13 cellular contexts compared by ENCODE assay signal in genomic region chr22:32407332-32407731, GRCh38. TPM values are rescaled to one million over a fixed set of nuclear protein-coding genes. Genes with fewer than 3 reads are reported as not detected.
DNase-seq lines count a peak whose midpoint lies in the region; ATAC-seq, FAIRE-seq and TF ChIP-seq lines count a peak whose summit lies in the region.
"Had no signal": no experiment of that assay in that cellular context is flagged by ENCODE, and none has a peak within 500 bp of the region (broad histone marks: within the 10 kb centered on the region; RNA-seq: fewer than 3 reads in every experiment).

No MANE protein-coding gene starts in this region.

- RAD21 ChIA-PET in GM12878 (lab: Charles Lee; ENCODE audit: unreplicated experiment) = no interaction called here

- POLR2A ChIA-PET in GM12878 (lab: Charles Lee) = no interaction called here

- H3K9me3 Mint-ChIP-seq in nephron progenitor cell = no peaks in the 10 kb centered on the region
- H3K9me3 Mint-ChIP-seq: CD4-positive, alpha-beta memory T cell had no signal

- peak; percentile 61 for DNase-seq in GM12865 (ENCODE audit: low read depth)
- DNase-seq in MM.1S = peak; percentile 84
- DNase-seq in GM12878 (ENCODE audit: low read depth, low spot score) = peak; percentile 53
- DNase-seq in nephron progenitor cell = no peak
- no peak for DNase-seq in activated gamma-delta T cell treated with Interleukin-2 at 50 U/mL for 16 hours
- DNase-seq: CD4-positive, alpha-beta memory T cell; mammary epithelial cell had no signal

- no peak overlapping the region for H3K27ac Mint-ChIP-seq in nephron progenitor cell

- H3K4me2 ChIP-seq in MM.1S (ENCODE audit: low read depth, low read length) (peak overlapping the region; percentile 74), GM12878 (ENCODE audit: control insufficient read depth, insufficient read depth) (peak overlapping the region; percentile 65)
- H3K4me2 ChIP-seq: hepatocyte had no signal

- H3K36me3 ChIP-seq in MM.1S (replicated peaks; ENCODE audit: insufficient read depth, low read length) = peaks cover 22% of the 10 kb centered on the region
- peaks cover 4 to 14% of the 10 kb centered on the region in 2 experiments; a peak in 3 of 4 replicates for H3K36me3 ChIP-seq in GM12878 (ENCODE audit: control insufficient read depth in 2 of 2, insufficient read depth in 2 of 2, low read length in 1 of 2)

- peaks cover 3% of the 10 kb centered on the region for H3K27me3 Mint-ChIP-seq in nephron progenitor cell (ENCODE audit: low read depth, poor library complexity)
- H3K27me3 Mint-ChIP-seq: CD4-positive, alpha-beta memory T cell had no signal

- no peak for TF ChIP-seq POLR2A in GM12878 (IDR thresholded peaks at IDR 0.05; ENCODE audit: low read depth, low read length)

- H3K4me1 ChIP-seq in MM.1S (ENCODE audit: low read length) (peaks cover 38% of the 10 kb centered on the region), GM12878 (ENCODE audit: control insufficient read depth, insufficient read depth, low read length) (peaks cover 14% of the 10 kb centered on the region; the same call in 1 of the 2 replicates)

- ATAC-seq in GM21390 (IDR thresholded peaks at IDR 0.05; ENCODE audit: unreplicated experiment) = peak; percentile 52
- peak; percentile 73 for ATAC-seq in GM12878
- ATAC-seq in HG03432 (IDR thresholded peaks at IDR 0.05; ENCODE audit: unreplicated experiment) = no peak
- no peak for ATAC-seq in HG03097 (IDR thresholded peaks at IDR 0.05; ENCODE audit: low FRiP score, unreplicated experiment)

- CTCF ChIA-PET in GM12878 (lab: Yijun Ruan, JAX) = no interaction called here

- H2AFZ ChIP-seq in MM.1S (ENCODE audit: low read length) (no peak overlapping the region), GM12878 (ENCODE audit: control insufficient read depth, low read depth, low read length) (no peak overlapping the region)
- H2AFZ ChIP-seq: hepatocyte had no signal

- no peaks in the 10 kb centered on the region for H3K9me2 ChIP-seq in MM.1S (replicated peaks; ENCODE audit: insufficient read depth, low read length)

- H3K4me3 ChIP-seq in GM12865 (ENCODE audit: low read depth, low read length) (no peak overlapping the region), MM.1S (ENCODE audit: low read length) (peak overlapping the region; percentile 3; the same call in 1 of the 2 replicates), GM12878 (no peak overlapping the region)
- H3K4me3 ChIP-seq: hepatocyte had no signal

- peaks cover 76% of the 10 kb centered on the region for H3K79me2 ChIP-seq in MM.1S (ENCODE audit: low read length)
- H3K79me2 ChIP-seq in GM12878 (ENCODE audit: control insufficient read depth, insufficient read depth, low read length) = peaks cover 29% of the 10 kb centered on the region

- H3K27me3 ChIP-seq in MM.1S (replicated peaks; ENCODE audit: insufficient read depth, low read length) (no peaks in the 10 kb centered on the region), GM12878 (replicated peaks in 1 of 2; ENCODE audit: control insufficient read depth in 2 of 2, insufficient read depth in 2 of 2, low read length in 1 of 2) (no peaks in the 10 kb centered on the region)
- H3K27me3 ChIP-seq: hepatocyte had no signal

- SMC1A ChIA-PET in GM12878 (lab: Charles Lee; ENCODE audit: uncharacterized antibody, unreplicated experiment) = no interaction called here

- no peaks in the 10 kb centered on the region for H4K20me1 ChIP-seq in MM.1S (ENCODE audit: insufficient read depth, low read length)
- H4K20me1 ChIP-seq in GM12878 (ENCODE audit: control insufficient read depth, insufficient read depth) = no peaks in the 10 kb centered on the region

- WGBS in GM12878 (ENCODE audit: insufficient coverage, insufficient replicate concordance, low lambda C conversion rate, missing lambda C conversion rate) = 2% methylated on average over 3 of the region's 3 CpGs

- intact Hi-C loops in GM12878 (cut with micrococcal nuclease; ENCODE audit: unreplicated experiment) = no loop called here

- H3K27ac ChIP-seq in MM.1S (ENCODE audit: low read length) = peak overlapping the region; percentile 88
- H3K27ac ChIP-seq in GM12878 (ENCODE audit: control insufficient read depth, insufficient read depth) = peak overlapping the region; percentile 76
- H3K27ac ChIP-seq: hepatocyte had no signal

- H3K9ac ChIP-seq in MM.1S (ENCODE audit: low read length) (no peak overlapping the region), GM12878 (ENCODE audit: control insufficient read depth, insufficient read depth, low read length) (no peak overlapping the region)

- FAIRE-seq in GM12878 (lab: Jason Lieb, UNC) = peak; percentile 89

- H3K36me3 Mint-ChIP-seq in nephron progenitor cell (ENCODE audit: low read depth) = peaks cover 64% of the 10 kb centered on the region

- no TSS peak for BruUV-seq in GM12878 (replicated peaks; lab: Mats Ljungman, UMichigan)

- peaks cover 31% of the 10 kb centered on the region for H3F3A ChIP-seq in MM.1S (ENCODE audit: insufficient read depth, low read length)

- H3K9me3 ChIP-seq in MM.1S (replicated peaks; ENCODE audit: insufficient read depth, low read length) (no peaks in the 10 kb centered on the region), GM12878 (replicated peaks; ENCODE audit: control insufficient read depth, insufficient read depth, low read length) (no peaks in the 10 kb centered on the region)

- in situ Hi-C loops in GM12878 (cut with MboI) = no loop called here

- H3K4me1 Mint-ChIP-seq in nephron progenitor cell = peaks cover 20% of the 10 kb centered on the region

- TF ChIP-seq CTCF in GM12865 (IDR thresholded peaks at IDR 0.05; ENCODE audit: insufficient read depth, low read depth, low read length, missing control alignments) (no peak), MM.1S (IDR thresholded peaks at IDR 0.05; ENCODE audit: low read length) (no peak), GM12878 (IDR thresholded peaks at IDR 0.05 in 2 of 3, conservative IDR thresholded peaks at IDR 0.05 in 1 of 3; ENCODE audit: control insufficient read depth in 2 of 3, extremely low read depth in 1 of 3, insufficient read depth in 1 of 3, low read depth in 3 of 3, low read length in 3 of 3) (no peak), nephron progenitor cell (IDR thresholded peaks at IDR 0.05) (no peak)

- TF ChIP-seq EP300 in GM12878 (IDR thresholded peaks at IDR 0.05; ENCODE audit: borderline replicate concordance in 1 of 2, control insufficient read depth in 1 of 2, low read depth in 2 of 2, low read length in 2 of 2) = peak; percentile 31 to 55; a peak in 2 of 4 replicates

- TF ChIP-seq RAD21 in GM12878 (IDR thresholded peaks at IDR 0.05; ENCODE audit: insufficient read depth, low read depth, low read length) = no peak

- H3K4me3 Mint-ChIP-seq in nephron progenitor cell = no peak overlapping the region
- H3K4me3 Mint-ChIP-seq: CD4-positive, alpha-beta memory T cell had no signal

RNA-seq across cellular contexts. Expression of gene RTCB, which starts 4.7 kb away (rescaled TPM):
- total RNA-seq in GM12878 (2013; cell fraction: nucleolus; rRNA removed) = 100 and 115 TPM in 2 replicates
- total RNA-seq in GM12878 (2014; rRNA removed) (88.4 and 98.7 TPM in 2 replicates), GM12878 (2014; rRNA removed; fragmentation: Illumina TruSeq; extraction: Trizol) (102 and 104 TPM in 2 replicates), GM12878 (2021) (84.4 and 89.9 TPM in 2 replicates)
- 49.0 TPM for polyA plus RNA-seq in GM12878 (2011; ENCODE audit: low read depth)
- polyA plus RNA-seq in GM12878 (2011; rRNA removed) (192 and 197 TPM in 2 replicates), GM12878 (2014; fragmentation: Illumina TruSeq; extraction: Trizol) (102 and 116 TPM in 2 replicates), GM12878 (2014; fragmentation: Nextera tagmentation; extraction: Ambion mirVana) (100 to 1,000 TPM; 108 to 203 TPM), GM12878 (2014; rRNA removed) (85.3 and 92.2 TPM in 2 replicates), GM12878 (2016; fragmentation: Nextera tagmentation; extraction: Ambion mirVana) (100 to 1,000 TPM; 142 to 145 TPM)
- polyA plus RNA-seq in GM12878 (2011; cell fraction: cytosol; rRNA removed) = 132 and 139 TPM in 2 replicates
- 87.9 and 118 TPM in 2 replicates for polyA plus RNA-seq in GM12878 (2011; cell fraction: nucleus; rRNA removed)
- 53.8 and 56.4 TPM in 2 replicates for polyA plus RNA-seq in GM12878 (2012)
- 129 and 161 TPM in 2 replicates for polyA minus RNA-seq in GM12878 (2011; rRNA and poly(A)+ RNA removed)
- 23.0 and 28.9 TPM in 2 replicates for polyA minus RNA-seq in GM12878 (2011; cell fraction: cytosol; rRNA and poly(A)+ RNA removed)
- polyA minus RNA-seq in GM12878 (2011; cell fraction: nucleus; rRNA and poly(A)+ RNA removed) = 29.6 and 41.6 TPM in 2 replicates

RNA-seq across cellular contexts. Expression of gene RFPL3, which starts 49.7 kb away (rescaled TPM):
- not detected in 2 replicates for total RNA-seq in GM12878 (2013; cell fraction: nucleolus; rRNA removed)
- total RNA-seq in GM12878 (2014; rRNA removed) (not detected in 2 replicates), GM12878 (2014; rRNA removed; fragmentation: Illumina TruSeq; extraction: Trizol) (not detected in 2 replicates), GM12878 (2021) (not detected in 2 replicates)
- not detected for polyA plus RNA-seq in GM12878 (2011; ENCODE audit: low read depth)
- polyA plus RNA-seq in GM12878 (2011; rRNA removed) (not detected in 2 replicates), GM12878 (2014; fragmentation: Illumina TruSeq; extraction: Trizol) (not detected in 2 replicates), GM12878 (2014; fragmentation: Nextera tagmentation; extraction: Ambion mirVana) (not detected), GM12878 (2014; rRNA removed) (not detected in 2 replicates), GM12878 (2016; fragmentation: Nextera tagmentation; extraction: Ambion mirVana) (not detected)
- polyA plus RNA-seq in GM12878 (2011; cell fraction: cytosol; rRNA removed) = not detected in 2 replicates
- polyA plus RNA-seq in GM12878 (2011; cell fraction: nucleus; rRNA removed) = not detected in 2 replicates
- polyA plus RNA-seq in GM12878 (2012) = not detected in 2 replicates
- not detected in 2 replicates for polyA minus RNA-seq in GM12878 (2011; rRNA and poly(A)+ RNA removed)
- not detected in 2 replicates for polyA minus RNA-seq in GM12878 (2011; cell fraction: cytosol; rRNA and poly(A)+ RNA removed)
- not detected in 2 replicates for polyA minus RNA-seq in GM12878 (2011; cell fraction: nucleus; rRNA and poly(A)+ RNA removed)
- total RNA-seq: CD4-positive, alpha-beta memory T cell; hepatocyte; M059J; mammary epithelial cell; NCI-H460 had no signal
- polyA plus RNA-seq: CD4-positive, alpha-beta memory T cell; hepatocyte; mammary epithelial cell had no signal

RNA-seq across cellular contexts. Expression of gene BPIFC, which starts 56.9 kb away (rescaled TPM):
- total RNA-seq in GM12878 (2013; cell fraction: nucleolus; rRNA removed) = not detected in 2 replicates
- total RNA-seq in GM12878 (2014; rRNA removed) = 0.11 TPM in 1 of 2 replicates, not detected in the other
- not detected in 2 replicates for total RNA-seq in GM12878 (2014; rRNA removed; fragmentation: Illumina TruSeq; extraction: Trizol)
- not detected in 2 replicates for total RNA-seq in GM12878 (2021)
- not detected for polyA plus RNA-seq in GM12878 (2011; ENCODE audit: low read depth)
- 0.04 TPM in 1 of 2 replicates, not detected in the other for polyA plus RNA-seq in GM12878 (2011; rRNA removed)
- not detected in 2 replicates for polyA plus RNA-seq in GM12878 (2011; cell fraction: cytosol; rRNA removed)
- polyA plus RNA-seq in GM12878 (2011; cell fraction: nucleus; rRNA removed) = not detected in 2 replicates
- not detected in 2 replicates for polyA plus RNA-seq in GM12878 (2012)
- not detected in 2 replicates for polyA plus RNA-seq in GM12878 (2014; fragmentation: Illumina TruSeq; extraction: Trizol)
- under 1 TPM in 1 of 2 experiments, not detected in 1; 0.35 TPM for polyA plus RNA-seq in GM12878 (2014; fragmentation: Nextera tagmentation; extraction: Ambion mirVana)
- polyA plus RNA-seq in GM12878 (2014; rRNA removed) = not detected in 2 replicates
- not detected for polyA plus RNA-seq in GM12878 (2016; fragmentation: Nextera tagmentation; extraction: Ambion mirVana)
- not detected in 2 replicates for polyA minus RNA-seq in GM12878 (2011; rRNA and poly(A)+ RNA removed)
- polyA minus RNA-seq in GM12878 (2011; cell fraction: cytosol; rRNA and poly(A)+ RNA removed) = not detected in 2 replicates
- polyA minus RNA-seq in GM12878 (2011; cell fraction: nucleus; rRNA and poly(A)+ RNA removed) = not detected in 2 replicates
- total RNA-seq: CD4-positive, alpha-beta memory T cell; hepatocyte; M059J; mammary epithelial cell; NCI-H460 had no signal
- polyA plus RNA-seq: CD4-positive, alpha-beta memory T cell; hepatocyte; mammary epithelial cell had no signal

Comparison
In these comparisons a context has a peak if more than half of its experiments do, and no peak if none do; other contexts are left out.
1. DNase-seq: peak in GM12865 (single experiment), MM.1S (single experiment) and GM12878 (single experiment); none in nephron progenitor cell (single experiment) and activated gamma-delta T cell treated with Interleukin-2 at 50 U/mL for 16 hours (single experiment).
2. ATAC-seq: peak in GM21390 (single experiment) and GM12878 (single experiment); none in HG03432 (single experiment) and HG03097 (single experiment).